8 cellular contexts compared by ENCODE assay signal in the genomic region with DNA sequence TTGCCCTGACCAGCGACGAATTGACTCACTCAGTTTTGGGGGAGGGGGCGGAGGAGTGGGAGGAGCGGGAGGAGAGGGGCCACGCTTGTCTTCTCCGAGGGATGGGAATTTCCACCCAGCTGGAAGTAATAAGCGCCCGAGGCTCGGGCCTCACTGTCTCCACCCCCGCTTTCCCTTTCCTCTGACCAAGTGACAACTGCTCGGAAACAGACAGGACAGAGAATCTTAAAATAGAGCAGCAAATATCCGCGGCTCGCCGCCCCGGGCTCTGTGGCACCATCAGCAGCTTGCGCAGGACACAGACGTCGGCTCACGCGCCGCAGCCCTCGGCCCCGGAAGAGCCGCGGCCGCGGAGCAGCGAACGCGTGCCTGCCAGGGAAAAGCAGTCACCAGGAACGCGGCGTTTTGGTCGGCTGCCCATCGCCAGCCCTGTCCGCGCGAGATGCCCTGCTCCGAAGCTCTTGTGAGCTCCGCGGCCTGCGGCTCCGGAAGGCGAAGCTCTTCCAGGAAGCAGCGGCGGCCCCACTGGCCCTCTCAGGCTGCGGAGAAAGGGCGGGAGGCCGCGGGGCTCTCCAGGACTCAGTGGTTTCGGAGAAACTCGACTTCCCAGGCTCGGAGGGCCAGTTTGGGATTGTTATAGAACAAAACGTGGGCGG. TPM values are rescaled to one million over a fixed set of nuclear protein-coding genes. Genes with fewer than 3 reads are reported as not detected.
A peak's percentile ranks its signal among the peaks of the same experiment; 100 is the strongest.
DNase-seq lines count a peak whose midpoint lies in the region; ATAC-seq and TF ChIP-seq lines count a peak whose summit lies in the region.

No MANE protein-coding gene starts in this region.

- CTCF ChIA-PET in BJ (lab: Yijun Ruan, JAX): interaction anchor here (1.6 to 6.4 kb wide), 5 partner anchors 12 to 172 kb away, joined by 5 to 39 read pairs (median 10); partner anchors contain the start of gene RGS16

- DNase-seq in BJ (ENCODE audit: low read depth): peak; percentile 73
- DNase-seq in RPMI7951 (ENCODE audit: low read depth): peak; percentile 95
- DNase-seq in activated gamma-delta T cell treated with anti-CD3 and anti-CD28 coated beads, Interleukin-2, amount 50 U/mL, for 16 hours (ENCODE audit: low read depth): peak; percentile 44
- peak in 1 of 2 donors; percentile 48 for DNase-seq in foreskin keratinocyte
- peak; percentile 56 for DNase-seq in neural crest cell (ENCODE audit: low read depth, low spot score)
- DNase-seq in tibial artery: peak; percentile 86 to 94

- POLR2A ChIA-PET in BJ (lab: Charles Lee): interaction anchor here (0.5 to 0.6 kb wide), 3 partner anchors 274 to 1070 kb away, joined by 3 to 7 read pairs (median 5); no protein-coding TSS in a partner anchor

- no peak for TF ChIP-seq CTCF in BJ (IDR thresholded peaks at IDR 0.05; ENCODE audit: insufficient read depth, low read depth, low read length)
- TF ChIP-seq CTCF in foreskin keratinocyte (conservative IDR thresholded peaks at IDR 0.05): no peak
- no peak for TF ChIP-seq CTCF in neural crest cell (conservative IDR thresholded peaks at IDR 0.05)
- TF ChIP-seq CTCF in tibial artery (IDR thresholded peaks at IDR 0.05): no peak

- peaks cover 3% of the 10 kb centered on the region for H3K36me3 Mint-ChIP-seq in neural crest cell (ENCODE audit: low read depth)

- intact Hi-C loops in tibial artery (cut with DNase I; ENCODE audit: low total_unique reads): loop anchor here (10.0 kb wide), 1 partner anchor 1020 kb away; the partner anchor contains the start of gene ARPC5

- ATAC-seq in HG03469 (IDR thresholded peaks at IDR 0.05; ENCODE audit: unreplicated experiment) (peak; percentile 34), foreskin keratinocyte (peak; percentile 70)

- H3K27ac Mint-ChIP-seq in neural crest cell (ENCODE audit: unreplicated experiment): peak overlapping the region; percentile 37

- H3K27me3 ChIP-seq in BJ (ENCODE audit: control insufficient read depth, insufficient read depth, low read length): peaks cover 3% of the 10 kb centered on the region; the same call in 1 of the 2 replicates
- H3K27me3 ChIP-seq in foreskin keratinocyte: peaks cover 73% of the 10 kb centered on the region
- H3K27me3 ChIP-seq in tibial artery: peaks cover 0 to 10% of the 10 kb centered on the region in 2 donors

- H3K27me3 Mint-ChIP-seq in neural crest cell (ENCODE audit: low read depth): peaks cover 37% of the 10 kb centered on the region

- peak; percentile 69 for TF ChIP-seq POLR2A in GM19193 (IDR thresholded peaks at IDR 0.05; ENCODE audit: extremely low read depth, insufficient read depth, insufficient read length)

- no peaks in the 10 kb centered on the region for H3K9me3 ChIP-seq in tibial artery

- peak overlapping the region; percentile 86 for H3K4me3 Mint-ChIP-seq in neural crest cell

- peaks cover 79% of the 10 kb centered on the region for H3K4me1 Mint-ChIP-seq in neural crest cell

- H3K4me3 ChIP-seq in BJ (ENCODE audit: low read depth, low read length) (peak overlapping the region; percentile 34), tibial artery (peak overlapping the region; percentile 52 to 60)

- H3K36me3 ChIP-seq in BJ (ENCODE audit: control insufficient read depth, insufficient read depth, low read length) (no peaks in the 10 kb centered on the region; the same call in 1 of the 2 replicates), tibial artery (no peaks in the 10 kb centered on the region)

- H3K27ac ChIP-seq in foreskin keratinocyte (no peak overlapping the region), tibial artery (peak overlapping the region; percentile 93 to 95)

- H3K9me3 Mint-ChIP-seq in neural crest cell: no peaks in the 10 kb centered on the region

- H3K4me1 ChIP-seq in foreskin keratinocyte: peaks cover 6% of the 10 kb centered on the region
- H3K4me1 ChIP-seq in tibial artery: peaks cover 7 to 42% (median 36%) of the 10 kb centered on the region in 4 donors

RNA-seq across cellular contexts. Expression of gene RGS16, which starts 10.7 kb away (rescaled TPM):
- polyA plus RNA-seq in BJ (2011; rRNA removed) (0.23 TPM in 2 replicates), foreskin keratinocyte (0.06 and 0.10 TPM in 2 replicates)
- polyA minus RNA-seq in BJ (2011; rRNA and poly(A)+ RNA removed): 0.24 and 0.26 TPM in 2 replicates
- total RNA-seq in RPMI7951 (2014; rRNA removed; shearing (Covaris generic)): 4.1 and 4.6 TPM in 2 replicates
- total RNA-seq in foreskin keratinocyte (0.07 and 0.14 TPM in 2 replicates), neural crest cell (5.8 and 6.4 TPM in 2 replicates)

RNA-seq across cellular contexts. Expression of gene RNASEL, which starts 25.9 kb away (rescaled TPM):
- 4.1 and 6.9 TPM in 2 replicates for polyA plus RNA-seq in BJ (2011; rRNA removed)
- 2.6 and 3.5 TPM in 2 replicates for polyA minus RNA-seq in BJ (2011; rRNA and poly(A)+ RNA removed)
- 5.9 and 6.4 TPM in 2 replicates for total RNA-seq in RPMI7951 (2014; rRNA removed; shearing (Covaris generic))
- total RNA-seq in foreskin keratinocyte: 3.2 TPM in 2 replicates
- polyA plus RNA-seq in foreskin keratinocyte: 1.1 and 1.2 TPM in 2 replicates
- total RNA-seq in neural crest cell: 3.3 and 3.4 TPM in 2 replicates
